In the genomic region with DNA sequence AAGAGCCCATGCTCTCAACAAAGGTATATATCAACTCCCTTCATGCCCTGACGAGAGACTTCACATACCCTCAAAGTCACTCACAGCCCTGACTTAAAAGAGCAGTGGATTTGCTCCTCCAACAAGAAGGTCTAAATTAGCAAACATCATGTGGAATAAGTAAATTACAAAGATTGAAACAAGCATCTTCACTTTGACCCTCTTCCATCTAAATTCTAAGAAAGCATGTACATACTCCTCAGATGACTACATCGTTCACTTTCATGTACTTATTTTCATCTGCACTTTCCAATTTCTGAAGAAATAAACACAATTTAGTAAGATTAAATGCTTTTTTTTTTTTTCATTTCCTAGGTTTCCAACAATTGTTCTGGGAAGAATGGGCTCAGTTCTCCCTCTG, we compare ENCODE assay signal across 13 cellular contexts. TPM values are rescaled to one million over a fixed set of nuclear protein-coding genes. Genes with fewer than 3 reads are reported as not detected.
DNase-seq lines count a peak whose midpoint lies in the region; ATAC-seq and TF ChIP-seq lines count a peak whose summit lies in the region.
"Had no signal": no experiment of that assay in that cellular context is flagged by ENCODE, and none has a peak within 500 bp of the region (broad histone marks: within the 10 kb centered on the region; RNA-seq: fewer than 3 reads in every experiment).

No MANE protein-coding gene starts in this region.

- H2AFZ ChIP-seq in GM23248 = 0 out of 2 replicates have a peak overlapping the region, but pooled peaks have one; percentile 3

- H3K4me3 Mint-ChIP-seq in brain (peak overlapping the region in 3 of 5 experiments; percentile 23 to 40 (median 29)), nephron (peak overlapping the region in 1 of 3 experiments; percentile 46)
- H3K4me3 Mint-ChIP-seq: CD4-positive, alpha-beta T cell; H9 had no signal

- H3K27ac Mint-ChIP-seq in brain (peak overlapping the region in 4 of 5 experiments; percentile 58 to 89 (median 68)), nephron (peak overlapping the region; percentile 81 to 91 (median 84))
- H3K27ac Mint-ChIP-seq: CD4-positive, alpha-beta T cell; H9 had no signal

- DNase-seq in A673 (ENCODE audit: low spot score) (no peak), GM23248 (no peak), NCI-H345 (lab: John Stamatoyannopoulos, UW) (no peak), CD1c-positive myeloid dendritic cell (ENCODE audit: extremely low spot score) (no peak)
- DNase-seq: CD4-positive, alpha-beta T cell; H9; NCI-H1694; NCI-H2107; OCI-M1 had no signal

- H3K36me3 ChIP-seq in A673 (ENCODE audit: insufficient read depth, low read length, poor library complexity, severe bottlenecking) = no peaks in the 10 kb centered on the region
- H3K36me3 ChIP-seq in GM23248 (ENCODE audit: low read depth) = no peaks in the 10 kb centered on the region

- TF ChIP-seq CTCF in A673 (conservative IDR thresholded peaks at IDR 0.05; ENCODE audit: low read depth, low read length) (no peak), brain (conservative IDR thresholded peaks at IDR 0.05) (no peak), nephron (IDR thresholded peaks at IDR 0.05; ENCODE audit: unreplicated experiment in 3 of 3) (no peak)

- in situ Hi-C loops in GM23248 (cut with MboI) = no loop called here

- H3K36me3 Mint-ChIP-seq in brain (no peaks in the 10 kb centered on the region), nephron (ENCODE audit: low read depth) (no peaks in the 10 kb centered on the region)

- H3K27me3 ChIP-seq in A673 (replicated peaks; ENCODE audit: insufficient read depth, low read depth, low read length, poor library complexity) = no peaks in the 10 kb centered on the region
- H3K27me3 ChIP-seq in GM23248 (replicated peaks; ENCODE audit: insufficient read depth) = no peaks in the 10 kb centered on the region

- H3K4me1 ChIP-seq in A673 (ENCODE audit: insufficient read depth, low read length, poor library complexity, severe bottlenecking) (peaks cover 44% of the 10 kb centered on the region), GM23248 (ENCODE audit: insufficient read depth) (peaks cover 19% of the 10 kb centered on the region)

- H3K27me3 Mint-ChIP-seq in brain (peaks cover 3% of the 10 kb centered on the region), nephron (ENCODE audit: low read depth) (no peaks in the 10 kb centered on the region)

- intact Hi-C loops in A673 (cut with micrococcal nuclease; ENCODE audit: unreplicated experiment) = no loop called here

- CTCF ChIA-PET in A673 (lab: Charles Lee) = no interaction called here

- H3K79me2 ChIP-seq in GM23248 (ENCODE audit: insufficient read depth) = no peaks in the 10 kb centered on the region

- 53 to 59% methylated on average over 2 of the region's 2 CpGs for WGBS in GM23248 (ENCODE audit: low coverage in 1 of 2, low lambda C conversion rate in 2 of 2, missing lambda C conversion rate in 2 of 2), 2 experiments

- no peaks in the 10 kb centered on the region for H3K9me3 Mint-ChIP-seq in brain
- no peaks in the 10 kb centered on the region for H3K9me3 Mint-ChIP-seq in nephron
- H3K9me3 Mint-ChIP-seq: CD4-positive, alpha-beta T cell; H9 had no signal

- BruUV-seq in A673 (replicated peaks; lab: Mats Ljungman, UMichigan) = no TSS peak

- POLR2A ChIA-PET in A673 (lab: Charles Lee; ENCODE audit: low non-redundant PET) = interaction anchor here (0.6 kb wide), 1 partner anchor 366 kb away, joined by 4 read pairs; no protein-coding TSS in a partner anchor

- H3K27ac ChIP-seq in A673 (ENCODE audit: low read depth, low read length, poor library complexity, severe bottlenecking) (no peak overlapping the region), GM23248 (no peak overlapping the region)
- H3K27ac ChIP-seq: RWPE1 had no signal

- H3K4me3 ChIP-seq in A673 (ENCODE audit: low read depth, low read length, poor library complexity, severe bottlenecking) = peak overlapping the region; percentile 1
- H3K4me3 ChIP-seq in GM23248 = no peak overlapping the region

- H3K4me2 ChIP-seq in GM23248 (ENCODE audit: unreplicated experiment) = no peak overlapping the region

- H3F3A ChIP-seq in GM23248 (ENCODE audit: insufficient read depth) = peaks cover 19% of the 10 kb centered on the region

- no peak overlapping the region for H3K9ac ChIP-seq in GM23248

- no peaks in the 10 kb centered on the region for H3K9me3 ChIP-seq in A673 (ENCODE audit: low read depth, low read length, poor library complexity, severe bottlenecking)
- H3K9me3 ChIP-seq in GM23248 (ENCODE audit: low read depth) = no peaks in the 10 kb centered on the region

- no peaks in the 10 kb centered on the region for H3K9me2 ChIP-seq in GM23248 (ENCODE audit: insufficient read depth)

- peaks cover 65% of the 10 kb centered on the region for H3K4me1 Mint-ChIP-seq in brain
- peaks cover 73% of the 10 kb centered on the region for H3K4me1 Mint-ChIP-seq in nephron

- ATAC-seq in GM18498 (IDR thresholded peaks at IDR 0.05; ENCODE audit: unreplicated experiment) = no peak

- H4K20me1 ChIP-seq in GM23248 (ENCODE audit: insufficient read depth) = no peaks in the 10 kb centered on the region

RNA-seq across cellular contexts. Expression of gene KRR1, which starts 38.6 kb away (rescaled TPM):
- total RNA-seq in A673 (2021) = 75.3 and 85.9 TPM in 2 replicates
- total RNA-seq in GM23248 (2014; rRNA removed; shearing (Covaris generic)) = 45.3 and 54.9 TPM in 2 replicates
- polyA plus RNA-seq in GM23248 (2016; fragmentation: Nextera tagmentation; extraction: Ambion mirVana) (35.1 and 37.4 TPM in 2 replicates), brain (ENCODE audit: insufficient read depth, low read depth, low replicate concordance) (7.8 TPM)
